Comparison of ENCODE assay signal across 8 cellular contexts in genomic region chr21:36330904-36331303, GRCh38. TPM values are rescaled to one million over a fixed set of nuclear protein-coding genes. Genes with fewer than 3 reads are reported as not detected.
A peak's percentile ranks its signal among the peaks of the same experiment; 100 is the strongest.
DNase-seq lines count a peak whose midpoint lies in the region; ATAC-seq and TF ChIP-seq lines count a peak whose summit lies in the region.

No MANE protein-coding gene starts in this region.

- TF ChIP-seq CTCF in 22Rv1 (IDR thresholded peaks at IDR 0.05) (peak; percentile 78), GM10248 (IDR thresholded peaks at IDR 0.05; ENCODE audit: control extremely low read depth, extremely low read depth, low read depth, missing control alignments) (peak; percentile 66), cardiac fibroblast (IDR thresholded peaks at IDR 0.05; ENCODE audit: low read depth, low read length) (peak; percentile 66)

- no peak overlapping the region for H3K27ac ChIP-seq in 22Rv1

- H3K36me3 Mint-ChIP-seq in T-helper 17 cell (ENCODE audit: low read depth): peaks cover 2% of the 10 kb centered on the region

- H3K27ac Mint-ChIP-seq in T-helper 17 cell: peak overlapping the region; percentile 90

- H3K4me3 ChIP-seq in cardiac fibroblast (replicated peaks in 1 of 2; ENCODE audit: low read depth in 2 of 2, low read length in 2 of 2): no peak overlapping the region

- DNase-seq in GM10248 (ENCODE audit: extremely low spot score) (peak; percentile 64), M059J (ENCODE audit: low read depth) (peak; percentile 64), T-helper 17 cell (peak in 1 of 3 donors; percentile 27), cardiac fibroblast (ENCODE audit: low read depth in 2 of 2) (peak; percentile 69), left lobe of liver (ENCODE audit: low spot score) (no peak)
- peak; percentile 37 for DNase-seq in stimulated activated naive CD8-positive, alpha-beta T cell treated with anti-CD3 and anti-CD28 coated beads, Interleukin-15, Interleukin-2, amounts not matched to agents 100 U/mL and 50 U/mL, for 24 hours

- H3K4me1 Mint-ChIP-seq in T-helper 17 cell: peaks cover 34% of the 10 kb centered on the region

- POLR2A ChIA-PET in GM10248 (lab: Yijun Ruan, JAX): no interaction called here

- no peak overlapping the region for H3K4me3 Mint-ChIP-seq in T-helper 17 cell

- ATAC-seq in T-helper 17 cell (peak; percentile 91), left lobe of liver (peak; percentile 89), HG03378 (IDR thresholded peaks at IDR 0.05; ENCODE audit: unreplicated experiment) (no peak)
- ATAC-seq in stimulated activated naive CD8-positive, alpha-beta T cell treated with anti-CD3 and anti-CD28 coated beads, Interleukin-15, Interleukin-2, amounts not matched to agents 100 U/mL and 50 U/mL, for 24 hours: peak; percentile 75

- CTCF ChIA-PET in GM10248 (lab: Yijun Ruan, JAX): interaction anchor here (0.6 to 4.9 kb wide), 14 partner anchors 9 to 195 kb away, joined by 3 to 36 read pairs (median 5); partner anchors contain the start of gene MORC3

- H3K27me3 Mint-ChIP-seq in T-helper 17 cell: no peaks in the 10 kb centered on the region

- no peaks in the 10 kb centered on the region for H3K9me3 ChIP-seq in T-helper 17 cell (ENCODE audit: control insufficient read depth, low read length, poor library complexity, severe bottlenecking)

RNA-seq across cellular contexts. Expression of gene MORC3, which starts 10.9 kb away (rescaled TPM):
- 25.9 and 35.2 TPM in 2 replicates for total RNA-seq in M059J (2014; rRNA removed; shearing (Covaris generic))
- total RNA-seq in T-helper 17 cell (10 to 100 TPM; 45.2 to 51.0 TPM), left lobe of liver (12.6 TPM)

RNA-seq across cellular contexts. Expression of gene CHAF1B, which starts 54.3 kb away (rescaled TPM):
- total RNA-seq in M059J (2014; rRNA removed; shearing (Covaris generic)): 14.4 and 21.4 TPM in 2 replicates
- 1 to 10 TPM; 2.4 to 5.7 TPM for total RNA-seq in T-helper 17 cell
- total RNA-seq in left lobe of liver: 0.43 TPM
